ENCODE assay signal across 18 cellular contexts in genomic region chr11:114942207-114942606, GRCh38.
DNase-seq lines count a peak whose midpoint lies in the region; ATAC-seq, FAIRE-seq and TF ChIP-seq lines count a peak whose summit lies in the region.
"Had no signal": no experiment of that assay in that cellular context is flagged by ENCODE, and none has a peak within 500 bp of the region (broad histone marks: within the 10 kb centered on the region; RNA-seq: fewer than 3 reads in every experiment).

No MANE protein-coding gene starts in this region.

- peaks cover 57% of the 10 kb centered on the region for H3K9me3 Mint-ChIP-seq in WTC11

- H3K79me2 ChIP-seq in SK-N-SH (ENCODE audit: insufficient read depth) = no peaks in the 10 kb centered on the region
- H3K79me2 ChIP-seq in smooth muscle cell (ENCODE audit: low read depth) = no peaks in the 10 kb centered on the region

- no peak overlapping the region for H3K9ac ChIP-seq in SK-N-SH
- no peak overlapping the region for H3K9ac ChIP-seq in smooth muscle cell (ENCODE audit: low read depth)

- POLR2A ChIA-PET in SK-N-SH (lab: Yijun Ruan, JAX) (no interaction called here), WTC11 (lab: Charles Lee) (no interaction called here)

- CTCF ChIA-PET in SK-N-SH (lab: Yijun Ruan, JAX) (interaction anchor here (0.6 kb wide), 1 partner anchor 109 kb away, joined by 3 read pairs; no protein-coding TSS in a partner anchor), WTC11 (lab: Charles Lee) (interaction anchor here (1.3 to 1.5 kb wide), 3 partner anchors 50 to 168 kb away, joined by 3 to 11 read pairs (median 3); no protein-coding TSS in a partner anchor)

- H3F3A ChIP-seq in SK-N-SH (replicated peaks; ENCODE audit: insufficient read depth) (no peaks in the 10 kb centered on the region), smooth muscle cell (ENCODE audit: low read depth) (no peaks in the 10 kb centered on the region)

- H3K4me2 ChIP-seq in SK-N-SH (no peak overlapping the region), smooth muscle cell (no peak overlapping the region)

- DNase-seq in SK-N-SH (no peak), WTC11 (ENCODE audit: low spot score) (no peak), iPS-NIHi11 (ENCODE audit: low spot score) (peak; percentile 15), smooth muscle cell (lab: John Stamatoyannopoulos, UW; ENCODE audit: unreplicated experiment) (no peak), NCI-H2081 treated with DMSO at 0.1 percent for 48 hours (lab: John Stamatoyannopoulos, UW) (no peak), GM19239 (ENCODE audit: insufficient read length, low spot score) (no peak)
- DNase-seq: AML-193; Calu3; CD4-positive, alpha-beta T cell; NCI-H1436; NCI-H2081; NCI-H345; NCI-H774 had no signal

- H4K20me1 ChIP-seq in SK-N-SH (ENCODE audit: insufficient read depth) = no peaks in the 10 kb centered on the region
- H4K20me1 ChIP-seq in smooth muscle cell (ENCODE audit: low read depth) = no peaks in the 10 kb centered on the region

- H3K9me3 ChIP-seq in SK-N-SH (peaks cover 3% of the 10 kb centered on the region; the same call in 1 of the 2 replicates), smooth muscle cell (replicated peaks; ENCODE audit: low read depth) (no peaks in the 10 kb centered on the region)

- H3K27me3 ChIP-seq in SK-N-SH (ENCODE audit: insufficient read depth) = no peaks in the 10 kb centered on the region
- peaks cover 3% of the 10 kb centered on the region for H3K27me3 ChIP-seq in smooth muscle cell (ENCODE audit: low read depth)

- H3K4me3 ChIP-seq in SK-N-SH (ENCODE audit: low read depth in 2 of 2, low read length in 1 of 2) = no peak overlapping the region
- H3K4me3 ChIP-seq in smooth muscle cell = no peak overlapping the region

- H3K27ac ChIP-seq in SK-N-SH (ENCODE audit: low read depth in 2 of 2, low read length in 1 of 2) (no peak overlapping the region), smooth muscle cell (ENCODE audit: low read depth) (no peak overlapping the region)

- no peaks in the 10 kb centered on the region for H3K4me1 ChIP-seq in SK-N-SH (ENCODE audit: control insufficient read depth in 1 of 2, insufficient read depth in 2 of 2, low read depth in 1 of 2, low read length in 1 of 2)
- no peaks in the 10 kb centered on the region for H3K4me1 ChIP-seq in smooth muscle cell (ENCODE audit: low read depth)

- no peak overlapping the region for H2AFZ ChIP-seq in SK-N-SH (ENCODE audit: low read depth)
- no peak overlapping the region for H2AFZ ChIP-seq in smooth muscle cell (ENCODE audit: low read depth)

- H3K36me3 Mint-ChIP-seq in WTC11 = peaks cover 27% of the 10 kb centered on the region

- TF ChIP-seq RAD21 in SK-N-SH (IDR thresholded peaks at IDR 0.05; ENCODE audit: low read length) = peak; percentile 42; the same call in 1 of the 2 replicates

- ATAC-seq in SK-N-SH treated with all-trans-retinoic acid at 6 μM for 48 hours (no peak), WTC11 (peak; percentile 52), GM18867 (IDR thresholded peaks at IDR 0.05; ENCODE audit: unreplicated experiment) (no peak)
- ATAC-seq: HCT116, Panc1, Right ventricle myocardium inferior had no signal

- no peak overlapping the region for H3K27ac Mint-ChIP-seq in WTC11
- H3K27ac Mint-ChIP-seq: CD4-positive, alpha-beta T cell had no signal

- peaks cover 11% of the 10 kb centered on the region for H3K27me3 Mint-ChIP-seq in WTC11 (ENCODE audit: low read depth)
- H3K27me3 Mint-ChIP-seq: CD4-positive, alpha-beta T cell had no signal

- H3K4me3 Mint-ChIP-seq in WTC11 = no peak overlapping the region
- H3K4me3 Mint-ChIP-seq: CD4-positive, alpha-beta T cell had no signal

- no peak for TF ChIP-seq EP300 in SK-N-SH (IDR thresholded peaks at IDR 0.05; ENCODE audit: borderline replicate concordance in 1 of 2, low read depth in 1 of 2, low read length in 1 of 2)

- FAIRE-seq in GM19239 (lab: Jason Lieb, UNC) = no peak

- peaks cover 5% of the 10 kb centered on the region; the same call in 1 of the 2 replicates for H3K4me1 Mint-ChIP-seq in WTC11

- H3K9me2 ChIP-seq in SK-N-SH = no peaks in the 10 kb centered on the region

- no peaks in the 10 kb centered on the region for H3K36me3 ChIP-seq in SK-N-SH (replicated peaks in 1 of 2; ENCODE audit: control insufficient read depth in 1 of 2, insufficient read depth in 2 of 2, low read length in 1 of 2)
- no peaks in the 10 kb centered on the region for H3K36me3 ChIP-seq in smooth muscle cell (ENCODE audit: low read depth)

- no peak for TF ChIP-seq CTCF in SK-N-SH (IDR thresholded peaks at IDR 0.05)
- no peak for TF ChIP-seq CTCF in WTC11 (IDR thresholded peaks at IDR 0.05)
- TF ChIP-seq CTCF in smooth muscle cell (IDR thresholded peaks at IDR 0.05; ENCODE audit: borderline replicate concordance, insufficient read depth, poor library complexity, severe bottlenecking) = peak; percentile 40

TF ChIP-seq in SK-N-SH, 30 proteins besides CTCF, POLR2A, EP300 and RAD21:
- TF ChIP-seq SMC3 (IDR thresholded peaks at IDR 0.05; ENCODE audit: low read depth, low read length) (peak; percentile 5; the same call in 1 of the 2 replicates), MEF2A (IDR thresholded peaks at IDR 0.05; ENCODE audit: borderline replicate concordance, low read depth) (no peak), NRF1 (IDR thresholded peaks at IDR 0.05; ENCODE audit: low read depth, low read length) (no peak)
TF ChIP-seq in SK-N-SH: peak in this region for 1.

TF ChIP-seq in SK-N-SH treated with all-trans-retinoic acid at 6 μM for 48 hours, 23 proteins besides CTCF, POLR2A, EP300 and RAD21 (continues in another document):
- TF ChIP-seq ZFP30 (CRISPR knock-in tag; IDR thresholded peaks at IDR 0.05) = no peak
- TF ChIP-seq ISL1 (CRISPR knock-in tag; IDR thresholded peaks at IDR 0.05) = no peak
- no peak for TF ChIP-seq CREB5 (CRISPR knock-in tag; IDR thresholded peaks at IDR 0.05; ENCODE audit: low read depth)
- no peak for TF ChIP-seq PPARA (CRISPR knock-in tag; IDR thresholded peaks at IDR 0.05; ENCODE audit: borderline replicate concordance)
- TF ChIP-seq PATZ1 (CRISPR knock-in tag; IDR thresholded peaks at IDR 0.05; ENCODE audit: borderline replicate concordance) = no peak
- no peak for TF ChIP-seq CSDC2 (CRISPR knock-in tag; IDR thresholded peaks at IDR 0.05)

TF ChIP-seq in WTC11, 78 proteins besides CTCF, POLR2A, EP300 and RAD21:
- TF ChIP-seq SP1 (CRISPR knock-in tag; conservative IDR thresholded peaks at IDR 0.05) (no peak), USF1 (CRISPR knock-in tag; IDR thresholded peaks at IDR 0.05) (no peak), NR1H2 (CRISPR knock-in tag; IDR thresholded peaks at IDR 0.05) (no peak), FOXP1 (CRISPR knock-in tag; IDR thresholded peaks at IDR 0.05; ENCODE audit: borderline replicate concordance) (no peak), NR3C1 (CRISPR knock-in tag; conservative IDR thresholded peaks at IDR 0.05; ENCODE audit: low read depth) (no peak), MAX (CRISPR knock-in tag; IDR thresholded peaks at IDR 0.05) (no peak), NFE2L1 (CRISPR knock-in tag; IDR thresholded peaks at IDR 0.05) (no peak), SMAD4 (CRISPR knock-in tag; IDR thresholded peaks at IDR 0.05) (no peak), ZNF317 (CRISPR knock-in tag; IDR thresholded peaks at IDR 0.05; ENCODE audit: borderline replicate concordance, low read depth) (no peak), ZNF219 (CRISPR knock-in tag; IDR thresholded peaks at IDR 0.05; ENCODE audit: borderline replicate concordance) (no peak)
